ENCODE assay signal across 28 cellular contexts in genomic region chr16:47072158-47072557, GRCh38.
"Had no signal": no experiment of that assay in that cellular context is flagged by ENCODE, and none has a peak within 500 bp of the region (broad histone marks: within the 10 kb centered on the region; RNA-seq: fewer than 3 reads in every experiment).

No MANE protein-coding gene starts in this region.

- FAIRE-seq: colon, endometrium, endothelial cell of umbilical vein, frontal cortex had no signal

- H3K27me3 ChIP-seq: colonic mucosa, esophagus muscularis mucosa, esophagus squamous epithelium, gastrocnemius medialis, heart left ventricle, heart right ventricle had no signal

- DNase-seq: colonic mucosa; cortex of kidney; dermis blood vessel endothelial cell; dorsolateral prefrontal cortex; effector CD4-positive, alpha-beta T cell; effector CD8-positive, alpha-beta T cell; effector memory CD4-positive, alpha-beta T cell; effector memory CD8-positive, alpha-beta T cell; endodermal cell; erythroblast; esophagus squamous epithelium; foreskin fibroblast; foreskin keratinocyte; foreskin melanocyte; gastrocnemius medialis; glutamatergic neuron; head of caudate nucleus; heart left ventricle; heart right ventricle had no signal

- H3K4me3 ChIP-seq: colonic mucosa, coronary artery, dorsolateral prefrontal cortex, esophagus muscularis mucosa, esophagus squamous epithelium, gastrocnemius medialis, gastroesophageal sphincter, heart left ventricle, heart right ventricle had no signal

- H3K36me3 ChIP-seq: colonic mucosa, esophagus muscularis mucosa, esophagus squamous epithelium, gastrocnemius medialis, gastroesophageal sphincter, heart left ventricle, heart right ventricle had no signal

- H3K9me3 ChIP-seq: colonic mucosa, esophagus squamous epithelium, gastrocnemius medialis had no signal

- H3K4me1 ChIP-seq: colonic mucosa, esophagus muscularis mucosa, esophagus squamous epithelium, foreskin keratinocyte, gastrocnemius medialis, gastroesophageal sphincter, heart left ventricle had no signal

- ATAC-seq: effector memory CD8-positive, alpha-beta T cell; esophagus mucosa; foreskin keratinocyte; gastrocnemius medialis; gastroesophageal sphincter; heart left ventricle; heart right ventricle had no signal

- H3K27ac ChIP-seq: colonic mucosa, coronary artery, dorsolateral prefrontal cortex, epithelial cell of prostate, esophagus muscularis mucosa, esophagus squamous epithelium, foreskin keratinocyte, gastrocnemius medialis, gastroesophageal sphincter, heart left ventricle, heart right ventricle had no signal
